29 cellular contexts compared by ENCODE assay signal in the genomic region with DNA sequence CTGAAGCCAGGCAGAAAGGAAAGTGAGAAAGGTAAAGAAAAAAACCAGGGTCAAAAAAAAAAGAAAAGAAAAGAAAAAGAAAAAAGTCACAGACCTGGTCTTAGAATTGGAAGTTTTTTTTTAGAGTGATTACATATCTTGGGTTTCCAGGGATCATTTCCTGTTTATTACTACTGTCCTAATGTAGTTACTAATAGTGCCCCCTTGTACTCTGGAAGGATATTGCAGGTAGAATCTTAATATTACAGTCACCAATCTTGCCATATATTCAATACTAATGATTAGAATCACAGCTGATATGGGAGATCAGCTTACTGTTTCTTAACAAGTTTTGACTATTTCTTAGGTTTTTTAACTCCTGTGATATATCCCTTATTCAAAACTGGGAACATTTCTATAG.
DNase-seq lines count a peak whose midpoint lies in the region; ATAC-seq, FAIRE-seq and TF ChIP-seq lines count a peak whose summit lies in the region.
"Had no signal": no experiment of that assay in that cellular context is flagged by ENCODE, and none has a peak within 500 bp of the region (broad histone marks: within the 10 kb centered on the region; RNA-seq: fewer than 3 reads in every experiment).

No MANE protein-coding gene starts in this region.

- H3K4me1 ChIP-seq in RWPE2 (ENCODE audit: insufficient read depth, poor library complexity, severe bottlenecking) = no peaks in the 10 kb centered on the region
- no peaks in the 10 kb centered on the region for H3K4me1 ChIP-seq in right lobe of liver
- H3K4me1 ChIP-seq: gastroesophageal sphincter, vagina had no signal

- intact Hi-C loops in right lobe of liver (cut with DNase I) = no loop called here

- CTCF ChIA-PET in HEK293T (lab: Yijun Ruan, JAX) = interaction anchor here (0.6 kb wide), 1 partner anchor 620 kb away, joined by 3 read pairs; no protein-coding TSS in a partner anchor

- H3K9me3 ChIP-seq in RWPE2 (ENCODE audit: severe bottlenecking) (no peaks in the 10 kb centered on the region), right lobe of liver (no peaks in the 10 kb centered on the region)
- H3K9me3 ChIP-seq: gastroesophageal sphincter, thoracic aorta, vagina had no signal

- H3K36me3 ChIP-seq in RWPE2 (ENCODE audit: low read depth) = no peaks in the 10 kb centered on the region
- H3K36me3 ChIP-seq in right lobe of liver = no peaks in the 10 kb centered on the region
- H3K36me3 ChIP-seq: gastroesophageal sphincter, thoracic aorta, vagina had no signal

- TF ChIP-seq CTCF in D721Med (IDR thresholded peaks at IDR 0.05; ENCODE audit: insufficient read depth, missing control alignments) = peak; percentile 4
- TF ChIP-seq CTCF in LNCAP (IDR thresholded peaks at IDR 0.05) = peak; percentile 48
- TF ChIP-seq CTCF in RWPE2 (IDR thresholded peaks at IDR 0.05; ENCODE audit: poor library complexity, severe bottlenecking) = peak; percentile 24
- TF ChIP-seq CTCF in right lobe of liver (IDR thresholded peaks at IDR 0.05) = peak in 2 of 4 donors; percentile 33

- POLR2A ChIA-PET in HEK293T (lab: Yijun Ruan, JAX) = no interaction called here

- FAIRE-seq in D721Med (lab: Jason Lieb, UNC) = no peak
- FAIRE-seq: G401.6, GM19239, small intestine had no signal

- peaks cover 11% of the 10 kb centered on the region for H3K27me3 ChIP-seq in RWPE2 (ENCODE audit: insufficient read depth, poor library complexity, severe bottlenecking)
- H3K27me3 ChIP-seq in right lobe of liver = no peaks in the 10 kb centered on the region
- H3K27me3 ChIP-seq: gastroesophageal sphincter, vagina had no signal

- DNase-seq in D721Med (ENCODE audit: insufficient read length, low spot score) (no peak), RWPE2 (ENCODE audit: low spot score) (no peak), right lobe of liver (no peak), AML-193 (lab: John Stamatoyannopoulos, UW) (no peak), NCI-H2107 (lab: John Stamatoyannopoulos, UW) (no peak), HEK293T (ENCODE audit: extremely low spot score) (no peak)
- DNase-seq: activated CD4-positive, alpha-beta T cell treated with anti-CD3 and anti-CD28 coated beads, Interleukin-2, amount 50 U/mL, for 1 hour; activated gamma-delta T cell treated with Interleukin-2 at 50 U/mL for 16 hours; activated T-cell treated with anti-CD3 and anti-CD28 coated beads, Interleukin-2, amount 50 U/mL, for 4 hours; CD8-positive, alpha-beta T cell; DMS153; HFFc6; hippocampal formation; immature natural killer cell; NCI-H1105; NCI-H2029; NCI-H226; NCI-H774; Right ventricle myocardium superior; small intestine; T-helper 9 cell had no signal

- TF ChIP-seq POLR2A in right lobe of liver (IDR thresholded peaks at IDR 0.05) = no peak

- ATAC-seq in RWPE2 (ENCODE audit: low read depth) (no peak), right lobe of liver (peak; percentile 35 to 58 (median 48)), GM21786 (IDR thresholded peaks at IDR 0.05; ENCODE audit: unreplicated experiment) (no peak)
- ATAC-seq: activated T-cell treated with anti-CD3 and anti-CD28 coated beads, Interleukin-2, amount 50 U/mL, for 4 hours; CD8-positive, alpha-beta T cell; gastroesophageal sphincter had no signal

- H3K4me3 ChIP-seq in RWPE2 (ENCODE audit: severe bottlenecking) (no peak overlapping the region), right lobe of liver (no peak overlapping the region)
- H3K4me3 ChIP-seq: gastroesophageal sphincter, thoracic aorta, vagina had no signal

- no peak overlapping the region for H3K27ac ChIP-seq in RWPE2 (ENCODE audit: poor library complexity, severe bottlenecking)
- H3K27ac ChIP-seq in right lobe of liver = no peak overlapping the region
- H3K27ac ChIP-seq: gastroesophageal sphincter, HL-60, thoracic aorta, vagina had no signal

TF ChIP-seq in HEK293T, 16 proteins besides CTCF, POLR2A, EP300 and RAD21:
- TF ChIP-seq CTBP1 (IDR thresholded peaks at IDR 0.05; ENCODE audit: borderline replicate concordance) (no peak), NFRKB (IDR thresholded peaks at IDR 0.05) (no peak), LEF1 (IDR thresholded peaks at IDR 0.05; ENCODE audit: borderline replicate concordance) (no peak), FOXM1 (IDR thresholded peaks at IDR 0.05; ENCODE audit: borderline replicate concordance) (no peak), ELF4 (IDR thresholded peaks at IDR 0.05) (no peak), ZNF384 (IDR thresholded peaks at IDR 0.05) (no peak), HDGF (IDR thresholded peaks at IDR 0.05; ENCODE audit: borderline replicate concordance) (no peak), FOXA1 (IDR thresholded peaks at IDR 0.05) (no peak), SP1 (IDR thresholded peaks at IDR 0.05) (no peak), TARDBP (IDR thresholded peaks at IDR 0.05) (no peak), L3MBTL2 (conservative IDR thresholded peaks at IDR 0.05) (no peak), ARNT (IDR thresholded peaks at IDR 0.05) (no peak)
- TF ChIP-seq, protein P1, sequence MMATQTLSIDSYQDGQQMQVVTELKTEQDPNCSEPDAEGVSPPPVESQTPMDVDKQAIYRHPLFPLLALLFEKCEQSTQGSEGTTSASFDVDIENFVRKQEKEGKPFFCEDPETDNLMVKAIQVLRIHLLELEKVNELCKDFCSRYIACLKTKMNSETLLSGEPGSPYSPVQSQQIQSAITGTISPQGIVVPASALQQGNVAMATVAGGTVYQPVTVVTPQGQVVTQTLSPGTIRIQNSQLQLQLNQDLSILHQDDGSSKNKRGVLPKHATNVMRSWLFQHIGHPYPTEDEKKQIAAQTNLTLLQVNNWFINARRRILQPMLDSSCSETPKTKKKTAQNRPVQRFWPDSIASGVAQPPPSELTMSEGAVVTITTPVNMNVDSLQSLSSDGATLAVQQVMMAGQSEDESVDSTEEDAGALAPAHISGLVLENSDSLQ (IDR thresholded peaks at IDR 0.05) = no peak

Comparison
In these comparisons a context has a peak if more than half of its experiments do, and no peak if none do; other contexts are left out.
1. ATAC-seq: peak in right lobe of liver (4 of 4); none in RWPE2 (single experiment) and GM21786 (single experiment).